9 cellular contexts compared by ENCODE assay signal in genomic region chr3:115436767-115437301, GRCh38.
DNase-seq lines count a peak whose midpoint lies in the region; ATAC-seq and TF ChIP-seq lines count a peak whose summit lies in the region.
"Had no signal": no experiment of that assay in that cellular context is flagged by ENCODE, and none has a peak within 500 bp of the region (broad histone marks: within the 10 kb centered on the region; RNA-seq: fewer than 3 reads in every experiment).

No MANE protein-coding gene starts in this region.

- H3K4me1 ChIP-seq in suprapubic skin: no peaks in the 10 kb centered on the region

- TF ChIP-seq CTCF in RWPE1 (conservative IDR thresholded peaks at IDR 0.05; ENCODE audit: low read depth): no peak
- TF ChIP-seq CTCF in suprapubic skin (IDR thresholded peaks at IDR 0.05): no peak

- no peak for TF ChIP-seq POLR2A in GM18505 (IDR thresholded peaks at IDR 0.05; ENCODE audit: borderline replicate concordance, extremely low read depth, insufficient read depth, insufficient read length)
- TF ChIP-seq POLR2A in suprapubic skin (IDR thresholded peaks at IDR 0.05): no peak

- H3K9me3 ChIP-seq in suprapubic skin: no peaks in the 10 kb centered on the region

- 44% methylated on average over 5 of the region's 5 CpGs for WGBS in suprapubic skin

- ATAC-seq in GM18505 (IDR thresholded peaks at IDR 0.05; ENCODE audit: unreplicated experiment) (no peak), HG03565 (IDR thresholded peaks at IDR 0.05; ENCODE audit: unreplicated experiment) (no peak), HG03095 (IDR thresholded peaks at IDR 0.05; ENCODE audit: unreplicated experiment) (no peak)

- no peak overlapping the region for H3K4me3 ChIP-seq in suprapubic skin

- no peaks in the 10 kb centered on the region for H3K27me3 ChIP-seq in suprapubic skin

- H3K27ac ChIP-seq in RWPE1 (no peak overlapping the region), suprapubic skin (no peak overlapping the region)

- CTCF ChIA-PET in RWPE1 (lab: Yijun Ruan, JAX): interaction anchor here (0.6 kb wide), 1 partner anchor 124 kb away, joined by 3 read pairs; no protein-coding TSS in a partner anchor

- peak in 2 of 3 donors; percentile 0 to 4 for DNase-seq in stimulated activated CD4-positive, alpha-beta T cell treated with anti-CD3 and anti-CD28 coated beads, TNF-alpha, amount 100 ng/mL, for 48 hours (ENCODE audit: low read depth in 3 of 3)
- DNase-seq in stimulated activated CD4-positive, alpha-beta T cell treated with anti-CD3 and anti-CD28 coated beads, Interleukin-2, amount 100 ng/mL, for 48 hours: no peak
- DNase-seq in RWPE1 (ENCODE audit: low spot score): peak; percentile 71
- peak; percentile 98 for DNase-seq in fibroblast of peridontal ligament (ENCODE audit: extremely low read depth)
- no peak for DNase-seq in suprapubic skin (ENCODE audit: low spot score in 2 of 2)
- DNase-seq: immature natural killer cell had no signal

- POLR2A ChIA-PET in RWPE1 (lab: Yijun Ruan, JAX; ENCODE audit: low non-redundant PET): no interaction called here

- no peaks in the 10 kb centered on the region for H3K36me3 ChIP-seq in suprapubic skin

- no peak for TF ChIP-seq EP300 in suprapubic skin (IDR thresholded peaks at IDR 0.05)

Comparison
In these comparisons a context has a peak if more than half of its experiments do, and no peak if none do; other contexts are left out.
1. DNase-seq: peak in stimulated activated CD4-positive, alpha-beta T cell treated with anti-CD3 and anti-CD28 coated beads, TNF-alpha, amount 100 ng/mL, for 48 hours (2 of 3), RWPE1 (single experiment) and fibroblast of peridontal ligament (single experiment); none in stimulated activated CD4-positive, alpha-beta T cell treated with anti-CD3 and anti-CD28 coated beads, Interleukin-2, amount 100 ng/mL, for 48 hours (0 of 2) and suprapubic skin (0 of 2).